15 cellular contexts compared by ENCODE assay signal in genomic region chr11:34788642-34789041, GRCh38.
"Had no signal": no experiment of that assay in that cellular context is flagged by ENCODE, and none has a peak within 500 bp of the region (broad histone marks: within the 10 kb centered on the region; RNA-seq: fewer than 3 reads in every experiment).

No MANE protein-coding gene starts in this region.

- H3K4me3 Mint-ChIP-seq: activated CD4-positive, alpha-beta T cell treated with anti-CD3 and anti-CD28 coated beads, Interleukin-2, amount 10 ng/mL, durations not matched to agents 24 days and 14 days; memory B cell; nephron progenitor cell; stimulated activated memory B cell treated with anti-CD40 and anti-IgM and Interleukin-4, amounts not matched to agents 10 μg/mL and 1 μg/mL and 100 μg/mL, for 72 hours had no signal

- H3K36me3 ChIP-seq: adrenal gland, spleen, WERI-Rb-1 had no signal

- DNase-seq: activated CD4-positive, alpha-beta T cell treated with anti-CD3 and anti-CD28 coated beads, Interleukin-2, amount 10 ng/mL, durations not matched to agents 24 days and 14 days; activated naive CD4-positive, alpha-beta T cell treated with anti-CD3 and anti-CD28 coated beads, Interleukin-2, amount 50 U/mL, for 16 hours; adrenal gland; cortex of kidney; effector CD8-positive, alpha-beta T cell; left cardiac atrium; nephron progenitor cell; spleen; stimulated activated CD4-positive, alpha-beta T cell treated with anti-CD3 and anti-CD28 coated beads, Interleukin-1b, Interleukin-23, amount 100 ng/mL, for 48 hours; T-helper 9 cell; trophoblast cell; WERI-Rb-1 had no signal

- H3K27me3 ChIP-seq: adrenal gland, spleen had no signal

- H3K27ac Mint-ChIP-seq: activated CD4-positive, alpha-beta T cell treated with anti-CD3 and anti-CD28 coated beads, Interleukin-2, amount 10 ng/mL, durations not matched to agents 24 days and 14 days; nephron progenitor cell; stimulated activated memory B cell treated with anti-CD40 and anti-IgM and Interleukin-4, amounts not matched to agents 10 μg/mL and 1 μg/mL and 100 μg/mL, for 72 hours had no signal

- ATAC-seq: left cardiac atrium; sciatic nerve; stimulated activated memory B cell treated with anti-CD40 and anti-IgM and Interleukin-4, amounts not matched to agents 10 μg/mL and 1 μg/mL and 100 μg/mL, for 72 hours had no signal

- H3K4me1 ChIP-seq: spleen had no signal

- H3K27ac ChIP-seq: adrenal gland, spleen, WERI-Rb-1 had no signal

- H3K9me3 ChIP-seq: adrenal gland had no signal

- H3K36me3 Mint-ChIP-seq: stimulated activated memory B cell treated with anti-CD40 and anti-IgM and Interleukin-4, amounts not matched to agents 10 μg/mL and 1 μg/mL and 100 μg/mL, for 72 hours had no signal

- H3K4me1 Mint-ChIP-seq: memory B cell; stimulated activated memory B cell treated with anti-CD40 and anti-IgM and Interleukin-4, amounts not matched to agents 10 μg/mL and 1 μg/mL and 100 μg/mL, for 72 hours had no signal

- H3K4me3 ChIP-seq: adrenal gland, spleen had no signal
